1 cellular context compared by ENCODE assay signal in the genomic region with DNA sequence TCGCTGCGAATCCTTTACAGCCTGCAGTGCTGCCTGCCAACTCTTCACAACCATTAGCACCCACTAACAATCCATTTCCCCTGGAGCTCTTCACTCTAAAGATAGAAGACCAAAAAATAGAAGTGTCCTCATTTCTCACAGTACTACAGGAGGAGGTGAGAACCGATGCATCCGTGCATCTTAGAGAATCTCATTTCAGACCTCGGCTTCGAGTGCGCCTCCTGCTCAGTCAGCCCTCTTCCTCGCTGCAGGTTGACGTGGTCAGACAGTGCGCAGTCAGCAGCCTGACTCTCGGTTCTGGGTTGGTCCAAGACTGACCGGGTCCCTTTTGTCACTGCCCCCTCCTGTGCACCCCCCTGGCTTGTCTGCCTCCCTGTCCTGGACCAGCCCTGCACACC.
TF ChIP-seq lines count a peak whose summit lies in the region.

No MANE protein-coding gene starts in this region.

TF ChIP-seq in K562, 482 proteins besides CTCF, POLR2A, EP300 and RAD21:
- TF ChIP-seq JUNB (CRISPR knock-in tag; conservative IDR thresholded peaks at IDR 0.05): no peak
- no peak for TF ChIP-seq HEY1 (CRISPR knock-in tag; IDR thresholded peaks at IDR 0.05; ENCODE audit: borderline replicate concordance)
- TF ChIP-seq ZBTB49 (CRISPR knock-in tag; IDR thresholded peaks at IDR 0.05; ENCODE audit: borderline replicate concordance): no peak
- no peak for TF ChIP-seq ZNF766 (CRISPR knock-in tag; conservative IDR thresholded peaks at IDR 0.05)
- no peak for TF ChIP-seq HMGN3 (IDR thresholded peaks at IDR 0.05; ENCODE audit: borderline replicate concordance, extremely low read depth, insufficient read length, low read depth, low read length)
TF ChIP-seq in K562: peak in this region for 0.
